11 cellular contexts compared by ENCODE assay signal in the genomic region with DNA sequence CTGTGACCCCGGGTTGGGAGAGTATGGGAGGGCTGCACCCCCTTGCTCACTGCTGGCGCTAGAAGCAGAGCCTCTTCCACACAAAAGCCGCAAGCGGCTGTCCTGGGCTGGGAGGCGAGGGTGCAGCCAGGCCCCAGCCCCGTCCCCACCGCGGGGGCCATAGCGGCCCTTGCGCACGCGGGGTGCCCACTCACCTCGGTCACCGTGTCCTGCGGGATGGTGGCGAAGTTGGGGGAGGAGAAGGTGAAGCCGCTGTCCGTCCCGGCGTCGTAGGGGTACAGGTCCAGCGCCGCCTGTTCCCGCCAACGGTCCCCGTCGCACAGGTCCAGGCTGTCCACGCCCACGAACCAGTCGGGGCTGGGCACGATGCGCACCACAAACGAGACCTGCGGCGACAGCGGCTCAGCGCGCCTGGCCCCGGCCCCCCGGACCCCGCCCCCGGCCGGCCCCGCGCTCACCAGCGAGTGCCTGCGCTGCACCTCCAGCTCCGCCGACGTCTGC. TPM values are rescaled to one million over a fixed set of nuclear protein-coding genes. Genes with fewer than 3 reads are reported as not detected.
DNase-seq lines count a peak whose midpoint lies in the region; ATAC-seq and TF ChIP-seq lines count a peak whose summit lies in the region.
"Had no signal": no experiment of that assay in that cellular context is flagged by ENCODE, and none has a peak within 500 bp of the region (broad histone marks: within the 10 kb centered on the region; RNA-seq: fewer than 3 reads in every experiment).

No MANE protein-coding gene starts in this region.

- peak overlapping the region; percentile 91 for H2AFZ ChIP-seq in neuronal stem cell (ENCODE audit: low read length)

- peak in 2 of 3 donors; percentile 43 to 76 for DNase-seq in right cardiac atrium
- DNase-seq in left ventricle myocardium superior = no peak
- no peak for DNase-seq in endodermal cell
- no peak for DNase-seq in neuronal stem cell (ENCODE audit: low spot score)
- DNase-seq in MV-4-11 (lab: John Stamatoyannopoulos, UW) = no peak
- DNase-seq in NCI-H2196 (lab: John Stamatoyannopoulos, UW; ENCODE audit: unreplicated experiment) = no peak
- no peak for DNase-seq in SHP77 (lab: John Stamatoyannopoulos, UW)
- DNase-seq: hypothalamus, NCI-H1417 had no signal

- intact Hi-C loops in right cardiac atrium (cut with DNase I) (loop anchor here in 1 of 4 donors (10.0 kb wide), 1 partner anchor 64 kb away; no protein-coding TSS in a partner anchor), left ventricle myocardium superior (cut with micrococcal nuclease) (no loop called here)

- no peak overlapping the region for H3K27ac Mint-ChIP-seq in endodermal cell

- no peak overlapping the region for H4K8ac ChIP-seq in neuronal stem cell (ENCODE audit: low read depth, low read length)

- peak overlapping the region; percentile 81 for H2BK15ac ChIP-seq in neuronal stem cell (ENCODE audit: low read length)

- H3K79me1 ChIP-seq in neuronal stem cell (ENCODE audit: low read depth, low read length) = peaks cover 5% of the 10 kb centered on the region

- H3K9ac ChIP-seq in endodermal cell (ENCODE audit: extremely low read depth, low read length, poor library complexity, severe bottlenecking) = no peak overlapping the region
- peak overlapping the region; percentile 50 for H3K9ac ChIP-seq in neuronal stem cell (ENCODE audit: low read depth, low read length, poor library complexity)

- no peak overlapping the region for H3K27ac ChIP-seq in right cardiac atrium (ENCODE audit: low read length)
- no peak overlapping the region for H3K27ac ChIP-seq in endodermal cell (ENCODE audit: low read depth, low read length)
- H3K27ac ChIP-seq in neuronal stem cell (replicated peaks; ENCODE audit: low read length) = no peak overlapping the region
- H3K27ac ChIP-seq: BLaER1 treated with 17β-estradiol and CSF1 and Interleukin-3, amounts not matched to agents 10 nM and 100 nM had no signal

- peak overlapping the region; percentile 18 for H3K4me3 Mint-ChIP-seq in endodermal cell

- peak overlapping the region; percentile 93 for H2BK12ac ChIP-seq in neuronal stem cell (ENCODE audit: low read length)

- no peaks in the 10 kb centered on the region for H3K36me3 ChIP-seq in endodermal cell (ENCODE audit: control insufficient read depth, insufficient read depth, low read length)
- H3K36me3 ChIP-seq in neuronal stem cell (replicated peaks in 1 of 2; ENCODE audit: control insufficient read depth in 2 of 2, insufficient read depth in 2 of 2, low read length in 2 of 2) = no peaks in the 10 kb centered on the region
- H3K36me3 ChIP-seq: BLaER1 treated with 17β-estradiol and CSF1 and Interleukin-3, amounts not matched to agents 10 nM and 100 nM had no signal

- no peak for ATAC-seq in right cardiac atrium
- ATAC-seq in left ventricle myocardium superior = no peak
- ATAC-seq in GM21717 (IDR thresholded peaks at IDR 0.05; ENCODE audit: unreplicated experiment) = no peak

- H3K4me2 ChIP-seq in neuronal stem cell (ENCODE audit: insufficient read depth, low read length, poor library complexity, severe bottlenecking) = peak overlapping the region; percentile 73

- no peak overlapping the region for H3K4ac ChIP-seq in neuronal stem cell (ENCODE audit: low read length)

- H2AK5ac ChIP-seq in neuronal stem cell (ENCODE audit: low read depth, low read length) = peak overlapping the region; percentile 77

- no peak overlapping the region for H4K91ac ChIP-seq in neuronal stem cell (ENCODE audit: low read depth, low read length, poor library complexity)

- H3K27me3 ChIP-seq in right cardiac atrium (ENCODE audit: control insufficient read depth, insufficient read depth) (no peaks in the 10 kb centered on the region), endodermal cell (ENCODE audit: control insufficient read depth, insufficient read depth, low read length, poor library complexity, severe bottlenecking) (peaks cover 78% of the 10 kb centered on the region), neuronal stem cell (ENCODE audit: control insufficient read depth in 3 of 3, insufficient read depth in 3 of 3, low read depth in 1 of 3, low read length in 3 of 3) (peaks cover 25 to 82% (median 57%) of the 10 kb centered on the region in 3 experiments)

- H2BK5ac ChIP-seq in neuronal stem cell (ENCODE audit: low read length) = no peak overlapping the region

- H3K36me3 Mint-ChIP-seq in endodermal cell (ENCODE audit: low read depth) = peaks cover 2% of the 10 kb centered on the region

- H2BK120ac ChIP-seq in neuronal stem cell (ENCODE audit: low read depth, low read length) = no peak overlapping the region

- no peak for TF ChIP-seq CTCF in endodermal cell (conservative IDR thresholded peaks at IDR 0.05)

- H3K9me3 Mint-ChIP-seq in endodermal cell = peaks cover 2% of the 10 kb centered on the region

- H3K4me3 ChIP-seq in right cardiac atrium (ENCODE audit: low read length) (peak overlapping the region; percentile 14), endodermal cell (ENCODE audit: low read length) (no peak overlapping the region), neuronal stem cell (ENCODE audit: low read length in 2 of 2) (peak overlapping the region in 1 of 2 donors; percentile 44)

- H3K18ac ChIP-seq in neuronal stem cell (ENCODE audit: low read length) = peak overlapping the region; percentile 92

- H3K9me3 ChIP-seq in right cardiac atrium (ENCODE audit: control insufficient read depth, low read length) (no peaks in the 10 kb centered on the region), endodermal cell (ENCODE audit: control insufficient read depth, low read length) (no peaks in the 10 kb centered on the region), neuronal stem cell (replicated peaks in 1 of 2; ENCODE audit: control insufficient read depth in 2 of 2, insufficient read depth in 1 of 2, low read depth in 1 of 2, low read length in 2 of 2) (peaks cover 5 to 10% of the 10 kb centered on the region in 2 donors)

- peaks cover 87% of the 10 kb centered on the region for H3K27me3 Mint-ChIP-seq in endodermal cell (ENCODE audit: insufficient read depth)

- H3K14ac ChIP-seq in neuronal stem cell (ENCODE audit: low read length) = peak overlapping the region; percentile 94

- H3K23ac ChIP-seq in neuronal stem cell (ENCODE audit: low read depth, low read length, poor library complexity) = peak overlapping the region; percentile 93

- 29% methylated on average over 50 of the region's 50 CpGs for WGBS in right cardiac atrium
- 35 to 57% methylated on average over 11 to 50 of the region's 50 CpGs for WGBS in endodermal cell (ENCODE audit: insufficient coverage in 1 of 2, insufficient read length in 1 of 2), 2 experiments
- no CpG with 5 or more reads among the region's 50 CpGs for WGBS in neuronal stem cell (ENCODE audit: extremely low coverage in 2 of 2, insufficient read length in 2 of 2, insufficient replicate concordance in 1 of 2), 2 donors

- H3K4me1 ChIP-seq in right cardiac atrium (ENCODE audit: control insufficient read depth, insufficient read depth, low read length) = no peaks in the 10 kb centered on the region
- no peaks in the 10 kb centered on the region for H3K4me1 ChIP-seq in endodermal cell (ENCODE audit: control insufficient read depth, insufficient read depth, low read length)
- H3K4me1 ChIP-seq in neuronal stem cell (ENCODE audit: control insufficient read depth in 2 of 2, insufficient read depth in 1 of 2, low read depth in 1 of 2, low read length in 2 of 2) = peaks cover 0 to 7% of the 10 kb centered on the region in 2 donors

- H3K4me1 Mint-ChIP-seq in endodermal cell = peaks cover 4% of the 10 kb centered on the region

RNA-seq across cellular contexts. Expression of a gene that starts 1.5 kb away (rescaled TPM):
- total RNA-seq in right cardiac atrium (10 to 100 TPM; 12.2 to 27.4 (median 14.2) TPM), left ventricle myocardium superior (22.8 TPM), endodermal cell (1 to 10 TPM; 1.4 to 2.6 TPM)
- 9.6 TPM for polyA plus RNA-seq in right cardiac atrium
- polyA plus RNA-seq in endodermal cell (2013, experiment 1 of 2) = 8.4 TPM
- polyA plus RNA-seq in endodermal cell (2013, experiment 2 of 2) = 5.3 TPM
- 5.9 TPM for polyA plus RNA-seq in neuronal stem cell (2013, experiment 1 of 2)
- polyA plus RNA-seq in neuronal stem cell (2013, experiment 2 of 2) = 5.8 TPM

RNA-seq across cellular contexts. Expression of a gene that starts 57.5 kb away (rescaled TPM):
- total RNA-seq in right cardiac atrium = 1 to 10 TPM in 3 of 4 donors, under 1 TPM in 1; 0.59 to 2.4 (median 1.5) TPM
- polyA plus RNA-seq in right cardiac atrium = 1.6 TPM
- total RNA-seq in left ventricle myocardium superior = 0.62 TPM
- total RNA-seq in endodermal cell = 1 to 10 TPM; 3.4 to 5.6 TPM
- polyA plus RNA-seq in endodermal cell (2013, experiment 1 of 2) = 3.2 TPM
- 0.91 TPM for polyA plus RNA-seq in endodermal cell (2013, experiment 2 of 2)
- 5.1 TPM for polyA plus RNA-seq in neuronal stem cell (2013, experiment 1 of 2)
- polyA plus RNA-seq in neuronal stem cell (2013, experiment 2 of 2) = 5.5 TPM

Comparison
In these comparisons a context has a peak if more than half of its experiments do, and no peak if none do; other contexts are left out.
1. DNase-seq: peak in right cardiac atrium (2 of 3); none in left ventricle myocardium superior (single experiment), endodermal cell (single experiment), neuronal stem cell (single experiment), MV-4-11 (single experiment), NCI-H2196 (single experiment) and SHP77 (0 of 2).